26 cellular contexts compared by ENCODE assay signal in genomic region chr9:70428781-70429180, GRCh38. TPM values are rescaled to one million over a fixed set of nuclear protein-coding genes. Genes with fewer than 3 reads are reported as not detected.
DNase-seq lines count a peak whose midpoint lies in the region; ATAC-seq, FAIRE-seq and TF ChIP-seq lines count a peak whose summit lies in the region.
"Had no signal": no experiment of that assay in that cellular context is flagged by ENCODE, and none has a peak within 500 bp of the region (broad histone marks: within the 10 kb centered on the region; RNA-seq: fewer than 3 reads in every experiment).

No MANE protein-coding gene starts in this region.

- no peak for TF ChIP-seq POLR2A in HepG2 (IDR thresholded peaks at IDR 0.05; ENCODE audit: insufficient read depth in 1 of 2, low read depth in 2 of 2, low read length in 2 of 2)
- TF ChIP-seq POLR2A in right lobe of liver (IDR thresholded peaks at IDR 0.05), result no peak

- POLR2A ChIA-PET in HepG2 (lab: Yijun Ruan, JAX), result interaction anchor here (3.2 kb wide), 1 partner anchor 9 kb away, joined by 21 read pairs; no protein-coding TSS in a partner anchor

- intact Hi-C loops in HepG2 (cut with micrococcal nuclease; ENCODE audit: unreplicated experiment) (no loop called here), right lobe of liver (cut with DNase I) (loop anchor here in 1 of 2 donors (10.0 kb wide), 1 partner anchor 56 kb away; no protein-coding TSS in a partner anchor), Right ventricle myocardium superior (cut with DNase I) (no loop called here)

- TF ChIP-seq EP300 in HepG2 (IDR thresholded peaks at IDR 0.05; ENCODE audit: low read depth in 2 of 2, low read length in 2 of 2), result no peak
- TF ChIP-seq EP300 in HepG2 (CRISPR knock-in tag; IDR thresholded peaks at IDR 0.05; ENCODE audit: borderline replicate concordance), result no peak

- CTCF ChIA-PET in HepG2 (lab: Yijun Ruan, JAX; ENCODE audit: low intra/inter-chr PET ratio, low total read pairs), result no interaction called here

- no peak overlapping the region for H3K4me2 ChIP-seq in HepG2 (ENCODE audit: low read depth, low read length)
- H3K4me2 ChIP-seq: BLaER1, GM23338 had no signal

- no TSS peak for BruUV-seq in HepG2 (replicated peaks; lab: Mats Ljungman, UMichigan)

- no peaks in the 10 kb centered on the region for H3K36me3 ChIP-seq in HepG2 (replicated peaks in 1 of 2; ENCODE audit: control insufficient read depth in 1 of 2, insufficient read depth in 2 of 2, low read length in 2 of 2)
- no peaks in the 10 kb centered on the region for H3K36me3 ChIP-seq in right lobe of liver
- H3K36me3 ChIP-seq: BLaER1, MG63 had no signal

- H3K4me1 ChIP-seq in HepG2 (ENCODE audit: insufficient read depth, low read length) (no peaks in the 10 kb centered on the region), right lobe of liver (no peaks in the 10 kb centered on the region)
- H3K4me1 ChIP-seq: BLaER1 had no signal

- DNase-seq in HepG2 (ENCODE audit: low spot score), result no peak
- no peak for DNase-seq in right lobe of liver
- peak; percentile 48 for DNase-seq in fibroblast of gingiva (ENCODE audit: low read depth)
- DNase-seq in omental fat pad (ENCODE audit: low spot score), result no peak
- no peak for DNase-seq in Right ventricle myocardium superior
- no peak for DNase-seq in NCI-H2171 treated with DMSO at 0.1 percent for 48 hours (lab: John Stamatoyannopoulos, UW)
- DNase-seq: CD4-positive, CD25-positive, alpha-beta regulatory T cell; DMS153; DND-41; H9; HFFc6; MG63; NCI-H1048; NCI-H1417; NCI-H1694; NCI-H2029 treated with DMSO at 0.1 percent for 48 hours; NCI-H2227 treated with DMSO at 0.1 percent for 48 hours; NCI-H510A; NCI-H69; SHP77 treated with DMSO at 0.1 percent for 48 hours had no signal

- no peaks in the 10 kb centered on the region for H4K20me1 ChIP-seq in HepG2 (ENCODE audit: insufficient read depth, low read length)
- H4K20me1 ChIP-seq: BLaER1 had no signal

- H3K79me2 ChIP-seq in HepG2 (ENCODE audit: insufficient read depth, low read length), result no peaks in the 10 kb centered on the region

- no peak for TF ChIP-seq CTCF in HepG2 (CRISPR knock-in tag; IDR thresholded peaks at IDR 0.05)
- no peak for TF ChIP-seq CTCF in right lobe of liver (IDR thresholded peaks at IDR 0.05)
- no peak for TF ChIP-seq CTCF in omental fat pad (IDR thresholded peaks at IDR 0.05)

- H3K9me3 ChIP-seq in HepG2 (ENCODE audit: low read length) (no peaks in the 10 kb centered on the region), right lobe of liver (no peaks in the 10 kb centered on the region)
- H3K9me3 ChIP-seq: MG63 had no signal

- H3K27me3 ChIP-seq in HepG2 (ENCODE audit: control insufficient read depth in 1 of 2, insufficient read depth in 2 of 2, low read length in 2 of 2), result peaks cover 0 to 8% of the 10 kb centered on the region in 2 experiments; a peak in 1 of 5 replicates
- H3K27me3 ChIP-seq in right lobe of liver, result no peaks in the 10 kb centered on the region
- H3K27me3 ChIP-seq: BLaER1, MG63 had no signal

- TF ChIP-seq RAD21 in HepG2 (CRISPR knock-in tag; IDR thresholded peaks at IDR 0.05), result no peak

- in situ Hi-C loops in HepG2 (cut with HindIII; ENCODE audit: extremely low pct_ligation_motif_present, low pct_unique_long_range_greater_than_20kb), result no loop called here

- no peak overlapping the region for H3K4me3 ChIP-seq in HepG2 (replicated peaks in 1 of 3; ENCODE audit: insufficient read depth in 1 of 3, low read depth in 2 of 3, low read length in 3 of 3)
- no peak overlapping the region for H3K4me3 ChIP-seq in right lobe of liver
- H3K4me3 ChIP-seq: BLaER1, GM23338, K562, MG63, SK-N-MC had no signal

- WGBS in HepG2 (ENCODE audit: low lambda C conversion rate), result 27% methylated on average over 5 of the region's 5 CpGs
- WGBS in right lobe of liver (ENCODE audit: insufficient coverage, low coverage, low lambda C conversion rate, missing lambda C conversion rate), result 81% methylated on average over 5 of the region's 5 CpGs

- no peak overlapping the region for H3K27ac ChIP-seq in HepG2 (ENCODE audit: extremely low read length, insufficient read depth, low read length)
- H3K27ac ChIP-seq in right lobe of liver, result no peak overlapping the region
- H3K27ac ChIP-seq: BLaER1, SK-N-MC had no signal

- no peak for ATAC-seq in HepG2
- ATAC-seq in right lobe of liver, result no peak
- ATAC-seq in omental fat pad (ENCODE audit: low FRiP score), result peak; percentile 39
- no peak for ATAC-seq in Right ventricle myocardium superior (ENCODE audit: poor library complexity)
- no peak for ATAC-seq in GM18511 (IDR thresholded peaks at IDR 0.05; ENCODE audit: unreplicated experiment)
- ATAC-seq: GM23338, K562, Panc1 had no signal

- no peak overlapping the region for H3K9ac ChIP-seq in HepG2 (ENCODE audit: insufficient read depth, low read depth, low read length)
- H3K9ac ChIP-seq: BLaER1 had no signal

- no peak for FAIRE-seq in HepG2 (lab: Jason Lieb, UNC)
- FAIRE-seq: K562 had no signal

- H2AFZ ChIP-seq in HepG2 (ENCODE audit: low read length), result no peak overlapping the region
- H2AFZ ChIP-seq: GM23338 had no signal

TF ChIP-seq in HepG2, 621 proteins besides CTCF, POLR2A, EP300 and RAD21:
- TF ChIP-seq DNMT1 (CRISPR knock-in tag; IDR thresholded peaks at IDR 0.05) (no peak), CEBPB (IDR thresholded peaks at IDR 0.05; ENCODE audit: borderline replicate concordance, low read depth, low read length) (peak; percentile 31; the same call in 1 of the 2 replicates), ZNF3 (CRISPR knock-in tag; IDR thresholded peaks at IDR 0.05) (no peak), ATF1 (CRISPR knock-in tag; IDR thresholded peaks at IDR 0.05) (no peak), HHEX (CRISPR knock-in tag; IDR thresholded peaks at IDR 0.05) (no peak), POLR2G (IDR thresholded peaks at IDR 0.05; ENCODE audit: low read depth, low read length) (no peak), ATAD3A (CRISPR knock-in tag; IDR thresholded peaks at IDR 0.05) (no peak)
TF ChIP-seq in HepG2: peak in this region for 1.

RNA-seq across cellular contexts. Expression of gene KLF9, which starts 14.3 kb away (rescaled TPM):
- 5.7 and 7.2 TPM in 2 replicates for total RNA-seq in HepG2 (2016; rRNA removed; fragmentation: Illumina TruSeq; extraction: Trizol)
- 0.79 and 0.81 TPM in 2 replicates for total RNA-seq in HepG2 (2016; cell fraction: cytosol; rRNA removed; fragmentation: Illumina TruSeq; extraction: Trizol; ENCODE audit: low read depth)
- 5.6 and 6.3 TPM in 2 replicates for total RNA-seq in HepG2 (2016; cell fraction: insoluble cytoplasmic fraction; rRNA removed; fragmentation: Illumina TruSeq; extraction: Trizol)
- 3.6 and 4.2 TPM in 2 replicates for total RNA-seq in HepG2 (2016; cell fraction: membrane; rRNA removed; fragmentation: Illumina TruSeq; extraction: Trizol)
- total RNA-seq in HepG2 (2016; cell fraction: nucleus; rRNA removed; fragmentation: Illumina TruSeq; extraction: Trizol), result 6.0 and 6.2 TPM in 2 replicates
- polyA plus RNA-seq in HepG2 (2011; rRNA removed), result 7.1 and 7.2 TPM in 2 replicates
- 5.3 and 5.8 TPM in 2 replicates for polyA plus RNA-seq in HepG2 (2011; cell fraction: cytosol; rRNA removed)
- 3.3 and 4.2 TPM in 2 replicates for polyA plus RNA-seq in HepG2 (2011; cell fraction: nucleus; rRNA removed)
- polyA plus RNA-seq in HepG2 (2012), result 8.3 and 8.5 TPM in 2 replicates
- polyA plus RNA-seq in HepG2 (2016; cell fraction: cytosol; fragmentation: Illumina TruSeq; extraction: Trizol; ENCODE audit: low read depth), result 0.36 and 0.37 TPM in 2 replicates
- polyA plus RNA-seq in HepG2 (2016; cell fraction: insoluble cytoplasmic fraction; fragmentation: Illumina TruSeq; extraction: Trizol; ENCODE audit: low read depth), result 7.0 TPM in 2 replicates
- 1.6 and 2.0 TPM in 2 replicates for polyA plus RNA-seq in HepG2 (2016; cell fraction: membrane; fragmentation: Illumina TruSeq; extraction: Trizol; ENCODE audit: low read depth)
- 6.3 and 7.1 TPM in 2 replicates for polyA plus RNA-seq in HepG2 (2016; cell fraction: nucleus; fragmentation: Illumina TruSeq; extraction: Trizol; ENCODE audit: insufficient read depth, low read depth)
- polyA minus RNA-seq in HepG2 (2011; rRNA and poly(A)+ RNA removed; ENCODE audit: low replicate concordance), result 2.5 and 9.7 TPM in 2 replicates
- polyA minus RNA-seq in HepG2 (2011; cell fraction: cytosol; rRNA and poly(A)+ RNA removed), result 7.8 and 8.0 TPM in 2 replicates
- 6.2 and 7.5 TPM in 2 replicates for polyA minus RNA-seq in HepG2 (2011; cell fraction: nucleus; rRNA and poly(A)+ RNA removed)
- total RNA-seq in right lobe of liver, result 10 to 100 TPM in 5 of 6 experiments, 1 to 10 TPM in 1; 8.7 to 74.7 (median 32.3) TPM
- 100 to 1,000 TPM in 3 of 4 donors, 10 to 100 TPM in 1; 63.4 to 237 (median 164) TPM for total RNA-seq in omental fat pad
- 50.9 TPM for total RNA-seq in Right ventricle myocardium superior
